In genomic region chrX:94524867-94525266, GRCh38 we compare ENCODE assay signal across 19 cellular contexts.
DNase-seq lines count a peak whose midpoint lies in the region; ATAC-seq and TF ChIP-seq lines count a peak whose summit lies in the region.
"Had no signal": no experiment of that assay in that cellular context is flagged by ENCODE, and none has a peak within 500 bp of the region (broad histone marks: within the 10 kb centered on the region; RNA-seq: fewer than 3 reads in every experiment).

No MANE protein-coding gene starts in this region.

- no peaks in the 10 kb centered on the region for H3K36me3 Mint-ChIP-seq in neural crest cell (ENCODE audit: low read depth)

- H3K9me3 Mint-ChIP-seq in neural crest cell, result peaks cover 13% of the 10 kb centered on the region

- H3K4me3 ChIP-seq in colonic mucosa, result no peak overlapping the region
- H3K4me3 ChIP-seq: dorsolateral prefrontal cortex, SK-N-MC, thyroid gland had no signal

- H3K27ac Mint-ChIP-seq in neural crest cell (ENCODE audit: unreplicated experiment), result no peak overlapping the region
- H3K27ac Mint-ChIP-seq: CD4-positive, alpha-beta T cell; naive thymus-derived CD8-positive, alpha-beta T cell had no signal

- no peaks in the 10 kb centered on the region for H3K27me3 Mint-ChIP-seq in neural crest cell (ENCODE audit: low read depth)
- H3K27me3 Mint-ChIP-seq: CD4-positive, alpha-beta T cell; naive thymus-derived CD8-positive, alpha-beta T cell had no signal

- intact Hi-C loops in colonic mucosa (cut with DNase I), result no loop called here

- TF ChIP-seq CTCF in GM12874 (IDR thresholded peaks at IDR 0.05; ENCODE audit: insufficient read depth, low read depth, low read length), result peak; percentile 14; the same call in 1 of the 2 replicates
- peak; percentile 32 for TF ChIP-seq CTCF in neural crest cell (conservative IDR thresholded peaks at IDR 0.05)
- no peak for TF ChIP-seq CTCF in colonic mucosa (IDR thresholded peaks at IDR 0.05)

- no peak overlapping the region for H3K4me3 Mint-ChIP-seq in neural crest cell
- H3K4me3 Mint-ChIP-seq: CD4-positive, alpha-beta T cell; naive thymus-derived CD8-positive, alpha-beta T cell had no signal

- no peak overlapping the region for H3K27ac ChIP-seq in colonic mucosa
- H3K27ac ChIP-seq: dorsolateral prefrontal cortex, SK-N-MC, thyroid gland, VCaP had no signal

- H3K36me3 ChIP-seq in colonic mucosa, result no peaks in the 10 kb centered on the region
- H3K36me3 ChIP-seq: thyroid gland had no signal

- no peaks in the 10 kb centered on the region for H3K27me3 ChIP-seq in colonic mucosa
- H3K27me3 ChIP-seq: thyroid gland had no signal

- H3K9me3 ChIP-seq in colonic mucosa, result no peaks in the 10 kb centered on the region
- H3K9me3 ChIP-seq: thyroid gland had no signal

- H3K4me1 Mint-ChIP-seq in neural crest cell, result no peaks in the 10 kb centered on the region
- H3K4me1 Mint-ChIP-seq: naive thymus-derived CD8-positive, alpha-beta T cell had no signal

- peak; percentile 72 for ATAC-seq in HG02852 (IDR thresholded peaks at IDR 0.05; ENCODE audit: unreplicated experiment)
- ATAC-seq: left ventricle myocardium superior; naive thymus-derived CD8-positive, alpha-beta T cell had no signal

- DNase-seq in RKO (ENCODE audit: low spot score) (peak; percentile 24), neural crest cell (ENCODE audit: low read depth, low spot score) (no peak), NCI-H2227 (lab: John Stamatoyannopoulos, UW; ENCODE audit: unreplicated experiment) (no peak), colonic mucosa (no peak)
- no peak for DNase-seq in activated CD4-positive, alpha-beta T cell treated with anti-CD3 and anti-CD28 coated beads for 4 hours
- DNase-seq: activated gamma-delta T cell treated with Interleukin-2 at 50 U/mL for 16 hours; CD4-positive, alpha-beta T cell; dorsolateral prefrontal cortex; GDM1; hippocampal formation; left ventricle myocardium superior; naive thymus-derived CD8-positive, alpha-beta T cell; NCI-H2171; retina; thyroid gland had no signal

- no peak overlapping the region for H3K9ac ChIP-seq in colonic mucosa (ENCODE audit: low read depth in 2 of 2, low read length in 2 of 2)

- H3K4me1 ChIP-seq in colonic mucosa, result no peaks in the 10 kb centered on the region
- H3K4me1 ChIP-seq: thyroid gland had no signal
